19 cellular contexts compared by ENCODE assay signal in the genomic region with DNA sequence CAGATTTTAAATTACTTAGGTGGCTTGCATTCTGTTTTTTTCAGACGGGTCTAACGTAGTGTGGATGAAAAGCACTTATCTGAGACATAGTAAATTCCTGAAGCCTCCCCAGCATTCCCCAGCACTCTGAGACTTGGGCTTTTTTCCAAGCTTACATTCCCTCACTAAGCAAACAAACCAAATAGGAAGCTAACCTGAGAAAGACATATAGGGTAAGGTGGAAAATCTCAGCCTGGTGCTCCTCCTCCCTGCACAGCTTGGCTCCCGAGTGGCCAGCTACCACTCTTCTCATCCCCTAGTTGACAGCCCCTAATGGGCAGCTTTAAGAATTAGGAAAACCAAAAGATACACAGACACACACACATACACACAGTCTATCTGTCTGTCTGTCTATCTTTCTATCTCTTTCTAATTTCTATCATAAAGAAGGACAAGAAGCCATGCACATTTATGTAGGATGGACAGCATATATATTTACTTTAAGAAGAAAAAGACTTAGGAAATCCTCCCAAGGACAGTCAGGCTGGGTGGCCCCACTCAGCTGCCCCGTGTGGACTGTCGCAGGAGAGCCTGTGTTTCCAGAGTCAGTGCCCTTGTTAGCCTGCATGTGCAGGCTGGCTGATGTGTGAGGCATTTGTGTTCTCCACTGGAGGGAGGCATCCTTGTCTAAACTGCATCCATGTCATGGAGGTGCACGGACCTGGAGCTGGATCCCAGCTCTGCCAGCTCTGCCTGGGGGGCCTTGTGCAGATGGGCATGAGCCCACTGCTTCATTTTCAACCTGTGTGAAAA. TPM values are rescaled to one million over a fixed set of nuclear protein-coding genes. Genes with fewer than 3 reads are reported as not detected.
DNase-seq lines count a peak whose midpoint lies in the region; ATAC-seq and TF ChIP-seq lines count a peak whose summit lies in the region.
"Had no signal": no experiment of that assay in that cellular context is flagged by ENCODE, and none has a peak within 500 bp of the region (broad histone marks: within the 10 kb centered on the region; RNA-seq: fewer than 3 reads in every experiment).

No MANE protein-coding gene starts in this region.

- no peak overlapping the region for H3K27ac ChIP-seq in H9 (ENCODE audit: insufficient read length, low read depth, low read length)
- no peak overlapping the region for H3K27ac ChIP-seq in lower lobe of right lung
- H3K27ac ChIP-seq: breast epithelium had no signal

- no peak overlapping the region for H2BK120ac ChIP-seq in H9 (ENCODE audit: low read depth, low read length, poor library complexity, severe bottlenecking)

- no peak overlapping the region for H3T11ph ChIP-seq in H9 (ENCODE audit: low read length)

- no peak overlapping the region for H2AFZ ChIP-seq in H9 (ENCODE audit: low read length)
- H2AFZ ChIP-seq: GM23338 had no signal

- no peak overlapping the region for H3K23ac ChIP-seq in H9 (ENCODE audit: insufficient read length, low read depth, low read length)

- in situ Hi-C loops in astrocyte of the spinal cord (cut with HindIII; ENCODE audit: low sequenced_read_pairs) = loop anchor here (25.0 kb wide), 2 partner anchors 137 to 262 kb away; no protein-coding TSS in a partner anchor

- peaks cover 28 to 69% (median 64%) of the 10 kb centered on the region in 3 experiments; a peak in 6 of 7 replicates for H3K36me3 Mint-ChIP-seq in H9 (ENCODE audit: insufficient read depth in 1 of 3, low read depth in 3 of 3)
- peaks cover 22% of the 10 kb centered on the region for H3K36me3 Mint-ChIP-seq in activated CD4-positive, alpha-beta T cell treated with anti-CD3 and anti-CD28 coated beads for 36 hours (ENCODE audit: low read depth)

- H4K5ac ChIP-seq in H9 (ENCODE audit: insufficient read length, low read depth, low read length) = no peak overlapping the region

- H3K4me1 Mint-ChIP-seq in H9 = peaks cover 20 to 22% of the 10 kb centered on the region in 2 experiments
- H3K4me1 Mint-ChIP-seq in activated CD4-positive, alpha-beta T cell treated with anti-CD3 and anti-CD28 coated beads for 36 hours = peaks cover 25% of the 10 kb centered on the region

- intact Hi-C loops in lower lobe of right lung (cut with DNase I) = no loop called here
- intact Hi-C loops in activated CD4-positive, alpha-beta T cell treated with anti-CD3 and anti-CD28 coated beads for 36 hours (cut with DNase I, micrococcal nuclease) = no loop called here

- H3K4me3 ChIP-seq in AG04449 (ENCODE audit: low read depth, low read length) (no peak overlapping the region), astrocyte of the spinal cord (ENCODE audit: low read depth, low read length) (no peak overlapping the region), lower lobe of right lung (no peak overlapping the region)
- H3K4me3 ChIP-seq: breast epithelium, GM23338, transverse colon had no signal

- H3K23me2 ChIP-seq in H9 (ENCODE audit: insufficient read length, low read depth, low read length, poor library complexity, severe bottlenecking) = no peaks in the 10 kb centered on the region

- H3K27ac Mint-ChIP-seq in H9 = peak overlapping the region in 2 of 3 experiments; percentile 53 to 58; a peak in 2 of 7 replicates
- no peak overlapping the region for H3K27ac Mint-ChIP-seq in activated CD4-positive, alpha-beta T cell treated with anti-CD3 and anti-CD28 coated beads for 36 hours
- H3K27ac Mint-ChIP-seq: CD14-positive monocyte; GM23338; T-helper 2 cell treated with Interferon-gamma antibody and Interleukin-4, amounts not matched to agents 5 μg/mL and 100 μg/mL, for 36 hours had no signal

- H2BK5ac ChIP-seq in H9 (ENCODE audit: insufficient read length, low read length) = no peak overlapping the region

- WGBS in H9 (ENCODE audit: extremely low coverage, insufficient read length, low lambda C conversion rate) = no CpG with 5 or more reads among the region's 6 CpGs

- H3K4ac ChIP-seq in H9 (ENCODE audit: low read depth, low read length) = no peak overlapping the region

- DNase-seq in AG04449 (ENCODE audit: low read depth, low spot score) (peak; percentile 44), H9 (no peak), astrocyte of the spinal cord (ENCODE audit: low read depth, low spot score) (peak; percentile 56), lower lobe of right lung (no peak), erythroblast (lab: John Stamatoyannopoulos, UW) (no peak)
- DNase-seq in activated CD4-positive, alpha-beta T cell treated with anti-CD3 and anti-CD28 coated beads for 36 hours = no peak
- no peak for DNase-seq in activated CD4-positive, alpha-beta T cell treated with anti-CD3 and anti-CD28 coated beads for 1 hour
- DNase-seq: activated CD4-positive, alpha-beta T cell treated with anti-CD3 and anti-CD28 coated beads for 48 hours; NCI-H187 treated with DMSO at 0.1 percent for 48 hours; retina; stimulated activated CD4-positive, alpha-beta T cell treated with anti-CD3 and anti-CD28 coated beads, Interleukin-1b, Interleukin-23, amount 100 ng/mL, for 48 hours; stimulated activated CD8-positive, alpha-beta memory T cell treated with anti-CD3 and anti-CD28 coated beads, Interleukin-4, amount 100 ng/mL, for 48 hours; transverse colon had no signal

- no peaks in the 10 kb centered on the region for H3K27me3 ChIP-seq in H9 (ENCODE audit: insufficient read depth, low read length)
- no peaks in the 10 kb centered on the region for H3K27me3 ChIP-seq in lower lobe of right lung (ENCODE audit: low read depth)
- H3K27me3 ChIP-seq: breast epithelium, transverse colon had no signal

- no peak overlapping the region for H2AK5ac ChIP-seq in H9 (ENCODE audit: insufficient read length, low read length)

- peaks cover 3% of the 10 kb centered on the region; the same call in 1 of the 2 replicates for H3K79me2 ChIP-seq in H9 (ENCODE audit: insufficient read depth, low read length)

- H3K9me3 ChIP-seq in H9 (ENCODE audit: control insufficient read depth, low read depth, low read length) (no peaks in the 10 kb centered on the region), lower lobe of right lung (no peaks in the 10 kb centered on the region)
- H3K9me3 ChIP-seq: breast epithelium, transverse colon had no signal

- TF ChIP-seq CTCF in AG04449 (IDR thresholded peaks at IDR 0.05; ENCODE audit: insufficient read depth, low read length, missing control alignments) = no peak
- no peak for TF ChIP-seq CTCF in H9 (conservative IDR thresholded peaks at IDR 0.05)
- no peak for TF ChIP-seq CTCF in astrocyte of the spinal cord (IDR thresholded peaks at IDR 0.05; ENCODE audit: low read depth, low read length)
- no peak for TF ChIP-seq CTCF in lower lobe of right lung (IDR thresholded peaks at IDR 0.05)

- H2BK20ac ChIP-seq in H9 (ENCODE audit: low read depth, low read length, poor library complexity, severe bottlenecking) = no peak overlapping the region

- H3K56ac ChIP-seq in H9 (ENCODE audit: insufficient read length, low read depth, low read length) = no peak overlapping the region

- TF ChIP-seq POLR2A in erythroblast (IDR thresholded peaks at IDR 0.05; ENCODE audit: low read length) = no peak

- no peak overlapping the region for H4K91ac ChIP-seq in H9 (ENCODE audit: insufficient read length, low read depth, low read length)

- H3K18ac ChIP-seq in H9 (ENCODE audit: insufficient read length, low read depth, low read length) = no peak overlapping the region

- no peak overlapping the region for H2BK12ac ChIP-seq in H9 (ENCODE audit: insufficient read length, low read depth, low read length)

- H2BK15ac ChIP-seq in H9 (ENCODE audit: low read depth, low read length) = no peak overlapping the region

- no peak overlapping the region for H3K9ac ChIP-seq in H9 (ENCODE audit: extremely low read depth, insufficient read length, low read length)

- no peak overlapping the region for H4K8ac ChIP-seq in H9 (replicated peaks; ENCODE audit: insufficient read length, low read depth, low read length)

- H4K20me1 ChIP-seq in H9 (ENCODE audit: control insufficient read depth, insufficient read depth, insufficient read length) = no peaks in the 10 kb centered on the region

- peaks cover 77% of the 10 kb centered on the region for H3K36me3 ChIP-seq in lower lobe of right lung
- H3K36me3 ChIP-seq: breast epithelium had no signal

- H3K4me1 ChIP-seq in H9 (ENCODE audit: insufficient read depth, low read length) (no peaks in the 10 kb centered on the region; the same call in 1 of the 2 replicates), lower lobe of right lung (peaks cover 41% of the 10 kb centered on the region)

- ATAC-seq in lower lobe of right lung (peak; percentile 23 to 46), HG03135 (IDR thresholded peaks at IDR 0.05; ENCODE audit: unreplicated experiment) (no peak)
- ATAC-seq in activated CD4-positive, alpha-beta T cell treated with anti-CD3 and anti-CD28 coated beads for 36 hours = no peak
- ATAC-seq: GM23338 had no signal

- H3K27me3 Mint-ChIP-seq in H9 (ENCODE audit: low read depth) = no peaks in the 10 kb centered on the region
- no peaks in the 10 kb centered on the region for H3K27me3 Mint-ChIP-seq in activated CD4-positive, alpha-beta T cell treated with anti-CD3 and anti-CD28 coated beads for 36 hours

- no peak overlapping the region for H3K14ac ChIP-seq in H9 (ENCODE audit: insufficient read depth, low read length)

- no peak overlapping the region for H3K4me3 Mint-ChIP-seq in H9
- H3K4me3 Mint-ChIP-seq in activated CD4-positive, alpha-beta T cell treated with anti-CD3 and anti-CD28 coated beads for 36 hours = no peak overlapping the region
- H3K4me3 Mint-ChIP-seq: activated T-helper 1 cell treated with anti-CD3 and anti-CD28 coated beads, Interleukin-12 subunit alpha, Interleukin-12 subunit beta, Interleukin-2, Interleukin-4 antibody, amounts not matched to agents 30 ng/mL and 10 ng/mL and 1 ng/mL, durations not matched to agents 14 hours and 24 hours and 36 hours; CD14-positive monocyte; GM23338; T-helper 2 cell treated with Interferon-gamma antibody and Interleukin-4, amounts not matched to agents 5 μg/mL and 100 μg/mL, for 36 hours had no signal

- peaks cover 4% of the 10 kb centered on the region for H3K79me1 ChIP-seq in H9 (ENCODE audit: insufficient read depth, low read depth, low read length, poor library complexity, severe bottlenecking)

- POLR2A ChIA-PET in AG04449 (lab: Yijun Ruan, JAX) = interaction anchor here (1.1 kb wide), 1 partner anchor 9 kb away, joined by 4 read pairs; no protein-coding TSS in a partner anchor
- POLR2A ChIA-PET in activated CD4-positive, alpha-beta T cell treated with anti-CD3 and anti-CD28 coated beads for 36 hours (lab: Charles Lee) = no interaction called here

- H3K4me2 ChIP-seq in H9 (ENCODE audit: insufficient read depth, insufficient read length, low read length) = no peak overlapping the region
- H3K4me2 ChIP-seq: GM23338 had no signal

- CTCF ChIA-PET in AG04449 (lab: Yijun Ruan, JAX) = interaction anchor here (1.0 to 1.5 kb wide), 6 partner anchors 8 to 135 kb away, joined by 3 to 7 read pairs (median 4); a partner anchor contains a TSS
- CTCF ChIA-PET in activated CD4-positive, alpha-beta T cell treated with anti-CD3 and anti-CD28 coated beads for 36 hours (lab: Charles Lee) = interaction anchor here (0.6 to 0.8 kb wide), 3 partner anchors 21 to 149 kb away, joined by 3 read pairs; no protein-coding TSS in a partner anchor

- no peaks in the 10 kb centered on the region for H3K9me3 Mint-ChIP-seq in H9
- no peaks in the 10 kb centered on the region for H3K9me3 Mint-ChIP-seq in activated CD4-positive, alpha-beta T cell treated with anti-CD3 and anti-CD28 coated beads for 36 hours (ENCODE audit: low read depth)
- H3K9me3 Mint-ChIP-seq: activated T-helper 1 cell treated with anti-CD3 and anti-CD28 coated beads, Interleukin-12 subunit alpha, Interleukin-12 subunit beta, Interleukin-2, Interleukin-4 antibody, amounts not matched to agents 30 ng/mL and 10 ng/mL and 1 ng/mL, durations not matched to agents 14 hours and 24 hours and 36 hours; CD14-positive monocyte; GM23338; T-helper 2 cell treated with Interferon-gamma antibody and Interleukin-4, amounts not matched to agents 5 μg/mL and 100 μg/mL, for 36 hours had no signal

RNA-seq across cellular contexts. Expression of a gene that starts 8.2 kb away (rescaled TPM):
- total RNA-seq in H9 (2021) (22.8 and 25.0 TPM in 2 replicates), lower lobe of right lung (29.0 TPM)
- total RNA-seq in activated CD4-positive, alpha-beta T cell treated with anti-CD3 and anti-CD28 coated beads for 36 hours = 10 to 100 TPM; 19.2 to 31.2 TPM

RNA-seq across cellular contexts. Expression of a gene that starts 19.5 kb away (rescaled TPM):
- 2.3 and 2.4 TPM in 2 replicates for total RNA-seq in H9 (2021)
- 3.5 TPM for total RNA-seq in lower lobe of right lung
- total RNA-seq in activated CD4-positive, alpha-beta T cell treated with anti-CD3 and anti-CD28 coated beads for 36 hours = 1 to 10 TPM; 5.1 to 5.3 TPM

RNA-seq across cellular contexts. Expression of a gene that starts 33.5 kb away (rescaled TPM):
- 13.0 and 13.9 TPM in 2 replicates for total RNA-seq in H9 (2021)
- total RNA-seq in lower lobe of right lung = 9.4 TPM
- total RNA-seq in activated CD4-positive, alpha-beta T cell treated with anti-CD3 and anti-CD28 coated beads for 36 hours = 10 to 100 TPM; 23.0 to 23.6 TPM

RNA-seq across cellular contexts. Expression of a gene that starts 45.6 kb away (rescaled TPM):
- total RNA-seq in H9 (2021) (81.6 and 87.2 TPM in 2 replicates), lower lobe of right lung (24.3 TPM)
- total RNA-seq in activated CD4-positive, alpha-beta T cell treated with anti-CD3 and anti-CD28 coated beads for 36 hours = 1 to 10 TPM; 7.5 to 9.6 TPM

Comparison
In these comparisons a context has a peak if more than half of its experiments do, and no peak if none do; other contexts are left out.
1. DNase-seq: peak in AG04449 (single experiment) and astrocyte of the spinal cord (single experiment); none in H9 (single experiment), lower lobe of right lung (single experiment), erythroblast (0 of 2), activated CD4-positive, alpha-beta T cell treated with anti-CD3 and anti-CD28 coated beads for 36 hours (single experiment) and activated CD4-positive, alpha-beta T cell treated with anti-CD3 and anti-CD28 coated beads for 1 hour (single experiment).
2. ATAC-seq: peak in lower lobe of right lung (2 of 2); none in HG03135 (single experiment) and activated CD4-positive, alpha-beta T cell treated with anti-CD3 and anti-CD28 coated beads for 36 hours (single experiment).